ENCODE assay signal across 29 cellular contexts in the genomic region with DNA sequence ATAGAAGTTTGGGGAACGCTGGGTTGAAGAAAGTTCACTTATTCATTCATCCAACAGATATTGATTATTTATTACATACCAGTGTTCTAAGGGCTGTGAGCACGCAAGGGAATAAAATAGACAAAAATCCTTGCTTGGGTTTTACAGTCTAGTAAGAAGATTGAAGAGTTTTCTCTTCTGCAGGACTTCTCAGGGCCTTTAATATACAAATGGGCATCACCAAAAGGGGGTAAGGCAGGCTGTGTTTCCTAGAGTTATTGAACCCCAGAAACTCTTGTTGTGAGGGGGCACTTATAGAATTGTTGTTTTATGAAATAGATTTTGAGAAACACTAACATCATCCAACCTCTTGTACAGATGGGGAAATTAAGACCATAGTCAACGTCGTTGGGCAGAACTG.
"Had no signal": no experiment of that assay in that cellular context is flagged by ENCODE, and none has a peak within 500 bp of the region (broad histone marks: within the 10 kb centered on the region; RNA-seq: fewer than 3 reads in every experiment).

No MANE protein-coding gene starts in this region.

- H3K9me3 ChIP-seq: stomach, suprapubic skin, testis, thoracic aorta, thyroid gland, tibial artery, tibial nerve, transverse colon, upper lobe of left lung, upper lobe of right lung, uterus, vagina had no signal

- H3K36me3 ChIP-seq: stomach, suprapubic skin, thoracic aorta, thyroid gland, tibial artery, tibial nerve, transverse colon, upper lobe of left lung, upper lobe of right lung, uterus, vagina had no signal

- FAIRE-seq: urothelium cell line had no signal

- H3K36me3 Mint-ChIP-seq: stimulated activated effector memory CD8-positive, alpha-beta T cell treated with anti-CD3 and anti-CD28 coated beads, Interleukin-12 subunit alpha, Interleukin-12 subunit beta, amount 100 ng/mL, for 72 hours; stimulated activated memory B cell treated with anti-CD40 and anti-IgM and Interleukin-4, amounts not matched to agents 10 μg/mL and 1 μg/mL and 100 μg/mL, for 72 hours; stimulated activated naive B cell treated with anti-CD40 and anti-IgM and Interleukin-4, amounts not matched to agents 10 μg/mL and 1 μg/mL and 100 μg/mL, for 72 hours; type B pancreatic cell had no signal

- H3K4me3 ChIP-seq: stomach, suprapubic skin, testis, thoracic aorta, thyroid gland, tibial artery, tibial nerve, transverse colon, upper lobe of left lung, upper lobe of right lung, uterus, vagina had no signal

- H3K27ac Mint-ChIP-seq: stimulated activated effector memory CD8-positive, alpha-beta T cell treated with anti-CD3 and anti-CD28 coated beads, Interleukin-12 subunit alpha, Interleukin-12 subunit beta, amount 100 ng/mL, for 72 hours; stimulated activated memory B cell treated with anti-CD40 and anti-IgM and Interleukin-4, amounts not matched to agents 10 μg/mL and 1 μg/mL and 100 μg/mL, for 72 hours; stimulated activated naive B cell treated with anti-CD40 and anti-IgM and Interleukin-4, amounts not matched to agents 10 μg/mL and 1 μg/mL and 100 μg/mL, for 72 hours; stimulated activated naive CD8-positive, alpha-beta T cell treated with anti-CD3 and anti-CD28 coated beads, Interleukin-15, amount 100 ng/mL, for 72 hours; stimulated activated naive CD8-positive, alpha-beta T cell treated with anti-CD3 and anti-CD28 coated beads, Interleukin-15, Interleukin-2, amounts not matched to agents 100 ng/mL and 50 ng/mL, for 24 hours had no signal

- H3K27ac ChIP-seq: stomach, suprapubic skin, testis, thoracic aorta, thyroid gland, tibial artery, tibial nerve, transverse colon, upper lobe of left lung, upper lobe of right lung, uterus, vagina had no signal

- DNase-seq: stimulated activated CD4-positive, alpha-beta T cell treated with anti-CD3 and anti-CD28 coated beads, Interleukin-2, amount 100 ng/mL, for 48 hours; stimulated activated CD4-positive, alpha-beta T cell treated with anti-CD3 and anti-CD28 coated beads, Interleukin-4, amount 100 ng/mL, for 1 hour; stimulated activated CD4-positive, alpha-beta T cell treated with anti-CD3 and anti-CD28 coated beads, Interleukin-4, amount 100 ng/mL, for 24 hours; stimulated activated CD4-positive, alpha-beta T cell treated with anti-CD3 and anti-CD28 coated beads, Interleukin-4, amount 100 ng/mL, for 4 hours; stimulated activated CD8-positive, alpha-beta memory T cell treated with anti-CD3 and anti-CD28 coated beads, Interleukin-4, amount 100 ng/mL, for 48 hours; stimulated activated naive B cell treated with anti-CD40 and anti-IgM and Interleukin-4, amounts not matched to agents 10 μg/mL and 1 μg/mL and 100 μg/mL, for 72 hours; stimulated activated naive CD4-positive, alpha-beta T cell; stimulated activated naive CD4-positive, alpha-beta T cell treated with Interleukin-2 at 50 U/mL for 16 hours; stimulated activated naive CD8-positive, alpha-beta T cell treated with anti-CD3 and anti-CD28 coated beads, Interleukin-15, amount 100 ng/mL, for 72 hours; stimulated activated naive CD8-positive, alpha-beta T cell treated with anti-CD3 and anti-CD28 coated beads, Interleukin-15, Interleukin-2, amounts not matched to agents 100 U/mL and 50 U/mL, for 24 hours; stomach; substantia nigra; testis; thyroid gland; tibial artery; transverse colon; trophoblast cell; upper lobe of left lung; upper lobe of right lung; uterus had no signal

- H3K4me3 Mint-ChIP-seq: stimulated activated effector memory CD8-positive, alpha-beta T cell treated with anti-CD3 and anti-CD28 coated beads, Interleukin-12 subunit alpha, Interleukin-12 subunit beta, amount 100 ng/mL, for 72 hours; stimulated activated memory B cell treated with anti-CD40 and anti-IgM and Interleukin-4, amounts not matched to agents 10 μg/mL and 1 μg/mL and 100 μg/mL, for 72 hours; stimulated activated naive B cell treated with anti-CD40 and anti-IgM and Interleukin-4, amounts not matched to agents 10 μg/mL and 1 μg/mL and 100 μg/mL, for 72 hours; stimulated activated naive CD8-positive, alpha-beta T cell treated with anti-CD3 and anti-CD28 coated beads, Interleukin-15, amount 100 ng/mL, for 72 hours; stimulated activated naive CD8-positive, alpha-beta T cell treated with anti-CD3 and anti-CD28 coated beads, Interleukin-15, Interleukin-2, amounts not matched to agents 100 ng/mL and 50 ng/mL, for 24 hours; type B pancreatic cell had no signal

- H3K4me1 ChIP-seq: testis, transverse colon, upper lobe of right lung, uterus had no signal

- H3K9me3 Mint-ChIP-seq: stimulated activated effector memory CD8-positive, alpha-beta T cell treated with anti-CD3 and anti-CD28 coated beads, Interleukin-12 subunit alpha, Interleukin-12 subunit beta, amount 100 ng/mL, for 72 hours; stimulated activated memory B cell treated with anti-CD40 and anti-IgM and Interleukin-4, amounts not matched to agents 10 μg/mL and 1 μg/mL and 100 μg/mL, for 72 hours; stimulated activated naive B cell treated with anti-CD40 and anti-IgM and Interleukin-4, amounts not matched to agents 10 μg/mL and 1 μg/mL and 100 μg/mL, for 72 hours; stimulated activated naive CD8-positive, alpha-beta T cell treated with anti-CD3 and anti-CD28 coated beads, Interleukin-15, amount 100 ng/mL, for 72 hours; stimulated activated naive CD8-positive, alpha-beta T cell treated with anti-CD3 and anti-CD28 coated beads, Interleukin-15, Interleukin-2, amounts not matched to agents 100 ng/mL and 50 ng/mL, for 24 hours; type B pancreatic cell had no signal

- H3K27me3 ChIP-seq: testis, thyroid gland, tibial artery, upper lobe of left lung, upper lobe of right lung, uterus, vagina had no signal
